8 cellular contexts compared by ENCODE assay signal in genomic region chr6:10695086-10695657, GRCh38. TPM values are rescaled to one million over a fixed set of nuclear protein-coding genes. Genes with fewer than 3 reads are reported as not detected.
DNase-seq lines count a peak whose midpoint lies in the region; ATAC-seq and TF ChIP-seq lines count a peak whose summit lies in the region.

No MANE protein-coding gene starts in this region.

- H3K36me3 ChIP-seq in colonic mucosa, result no peaks in the 10 kb centered on the region

- peaks cover 0 to 12% (median 0%) of the 10 kb centered on the region in 9 donors for H3K9me3 Mint-ChIP-seq in naive thymus-derived CD8-positive, alpha-beta T cell

- no peak for TF ChIP-seq CTCF in C4-2B (conservative IDR thresholded peaks at IDR 0.05)
- TF ChIP-seq CTCF in colonic mucosa (IDR thresholded peaks at IDR 0.05), result no peak
- no peak for TF ChIP-seq CTCF in GM20000 (IDR thresholded peaks at IDR 0.05; ENCODE audit: extremely low read depth, missing control alignments)

- peak overlapping the region; percentile 41 to 99 for H3K9ac ChIP-seq in colonic mucosa (ENCODE audit: low read depth in 2 of 2, low read length in 2 of 2)

- H3K27ac Mint-ChIP-seq in naive thymus-derived CD8-positive, alpha-beta T cell, result peak overlapping the region; percentile 100

- intact Hi-C loops in colonic mucosa (cut with DNase I), result loop anchor here (10.0 kb wide), 1 partner anchor 50 kb away; the partner anchor contains the start of gene TMEM14B

- H3K4me1 ChIP-seq in colonic mucosa, result peaks cover 3% of the 10 kb centered on the region

- POLR2A ChIA-PET in naive thymus-derived CD8-positive, alpha-beta T cell (lab: Charles Lee), result interaction anchor here (0.7 to 3.4 kb wide), 12 partner anchors 11 to 398 kb away, joined by 3 to 77 read pairs (median 6); partner anchors contain the start of genes SMIM13, TMEM14B and TMEM14C

- no peaks in the 10 kb centered on the region for H3K27me3 ChIP-seq in colonic mucosa

- ATAC-seq in naive thymus-derived CD8-positive, alpha-beta T cell, result no peak

- H3K27ac ChIP-seq in C4-2B, result peak overlapping the region; percentile 87
- H3K27ac ChIP-seq in colonic mucosa, result peak overlapping the region; percentile 83

- H3K9me3 ChIP-seq in colonic mucosa, result no peaks in the 10 kb centered on the region

- peaks cover 0 to 24% (median 8%) of the 10 kb centered on the region in 3 donors for H3K36me3 Mint-ChIP-seq in naive thymus-derived CD8-positive, alpha-beta T cell

- H3K4me3 ChIP-seq in colonic mucosa, result peak overlapping the region; percentile 56

- peak; percentile 11 for DNase-seq in M059J (ENCODE audit: low read depth)
- no peak for DNase-seq in colonic mucosa
- DNase-seq in naive thymus-derived CD8-positive, alpha-beta T cell, result no peak
- no peak for DNase-seq in NCI-H1092 (lab: John Stamatoyannopoulos, UW)
- no peak for DNase-seq in globus pallidus (ENCODE audit: low spot score)
- DNase-seq in GM20000 (ENCODE audit: low spot score), result no peak
- DNase-seq in NAMALWA (ENCODE audit: low spot score), result no peak

- H3K4me3 Mint-ChIP-seq in naive thymus-derived CD8-positive, alpha-beta T cell, result peak overlapping the region; percentile 93 to 100 (median 98)

- H3K4me1 Mint-ChIP-seq in naive thymus-derived CD8-positive, alpha-beta T cell, result peaks cover 14 to 52% (median 48%) of the 10 kb centered on the region in 4 donors

- peaks cover 0 to 6% (median 0%) of the 10 kb centered on the region in 5 donors for H3K27me3 Mint-ChIP-seq in naive thymus-derived CD8-positive, alpha-beta T cell

RNA-seq across cellular contexts. Expression of gene PAK1IP1, which starts 0.4 kb away (rescaled TPM):
- 32.1 and 34.6 TPM in 2 replicates for total RNA-seq in M059J (2014; rRNA removed; shearing (Covaris generic))
- 10 to 100 TPM in 1 of 2 donors, 1 to 10 TPM in 1; 6.6 to 16.3 TPM for total RNA-seq in colonic mucosa
- 10 to 100 TPM in 1 of 2 experiments, 1 to 10 TPM in 1; 8.5 to 11.0 TPM for total RNA-seq in naive thymus-derived CD8-positive, alpha-beta T cell
- 10 to 100 TPM; 17.6 to 26.9 (median 22.4) TPM for polyA plus RNA-seq in naive thymus-derived CD8-positive, alpha-beta T cell

RNA-seq across cellular contexts. Expression of gene C6orf52, which starts 0.8 kb away (rescaled TPM):
- 0.32 and 0.44 TPM in 2 replicates for total RNA-seq in M059J (2014; rRNA removed; shearing (Covaris generic))
- total RNA-seq in colonic mucosa, result under 1 TPM; 0.69 to 0.99 TPM
- total RNA-seq in naive thymus-derived CD8-positive, alpha-beta T cell, result 1 to 10 TPM; 1.2 to 1.8 TPM
- 1 to 10 TPM in 1 of 3 donors, under 1 TPM in 1, not detected in 1; 0.60 to 1.0 TPM for polyA plus RNA-seq in naive thymus-derived CD8-positive, alpha-beta T cell

RNA-seq across cellular contexts. Expression of gene TMEM14C, which starts 27.7 kb away (rescaled TPM):
- total RNA-seq in M059J (2014; rRNA removed; shearing (Covaris generic)), result 158 and 204 TPM in 2 replicates
- total RNA-seq in colonic mucosa, result 10 to 100 TPM; 63.4 to 86.8 TPM
- 10 to 100 TPM; 33.7 to 35.8 TPM for total RNA-seq in naive thymus-derived CD8-positive, alpha-beta T cell
- polyA plus RNA-seq in naive thymus-derived CD8-positive, alpha-beta T cell, result 100 to 1,000 TPM in 2 of 3 donors, 10 to 100 TPM in 1; 95.9 to 205 (median 135) TPM

RNA-seq across cellular contexts. Expression of gene TMEM14B, which starts 52.4 kb away (rescaled TPM):
- 176 and 207 TPM in 2 replicates for total RNA-seq in M059J (2014; rRNA removed; shearing (Covaris generic))
- total RNA-seq in colonic mucosa, result 10 to 100 TPM; 58.7 to 73.3 TPM
- 10 to 100 TPM; 76.4 to 83.9 TPM for total RNA-seq in naive thymus-derived CD8-positive, alpha-beta T cell
- 100 to 1,000 TPM; 194 to 241 (median 212) TPM for polyA plus RNA-seq in naive thymus-derived CD8-positive, alpha-beta T cell
